Comparison of ENCODE assay signal across 25 cellular contexts in the genomic region with DNA sequence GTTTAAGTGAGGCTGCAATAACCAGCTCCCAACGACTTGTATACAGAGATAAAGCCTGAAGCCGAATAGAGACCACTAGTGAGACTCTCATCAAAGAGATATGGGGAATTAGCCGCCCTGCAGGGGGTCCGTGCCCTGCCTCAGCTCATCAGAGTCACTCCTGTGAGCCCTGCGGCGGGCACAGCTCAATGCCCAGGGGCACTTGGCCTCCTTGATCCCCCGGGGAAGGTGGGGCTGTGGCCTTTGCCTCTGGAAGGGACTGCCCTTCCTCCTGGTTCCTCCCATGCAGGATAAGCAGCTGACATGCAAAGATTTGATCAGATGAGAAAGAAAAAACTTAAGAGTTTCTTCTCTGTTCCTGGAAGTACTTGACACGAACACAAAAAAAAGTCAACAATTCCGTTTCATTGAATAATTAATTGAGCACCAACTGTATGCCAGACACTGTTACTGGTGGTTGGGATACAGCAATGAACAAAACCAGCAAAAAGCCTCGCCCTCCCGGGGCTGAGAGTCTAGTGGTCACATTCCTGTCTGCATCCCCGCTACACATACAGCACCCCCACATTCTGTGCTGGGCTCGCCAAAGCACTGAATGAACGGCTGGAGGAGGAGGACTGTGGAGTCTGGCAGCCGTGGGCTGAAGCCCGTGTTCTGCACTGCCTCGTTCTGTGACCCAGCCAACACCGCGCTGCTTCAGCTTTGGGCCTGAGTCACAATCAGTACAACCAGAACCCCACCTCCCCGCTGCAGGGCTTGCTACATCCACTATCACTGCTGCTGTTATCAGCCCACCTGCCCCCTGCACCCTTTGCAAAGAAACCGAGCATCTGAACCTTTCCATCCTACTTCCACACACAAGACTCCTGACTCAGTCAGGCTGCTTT. TPM values are rescaled to one million over a fixed set of nuclear protein-coding genes. Genes with fewer than 3 reads are reported as not detected.
DNase-seq lines count a peak whose midpoint lies in the region; ATAC-seq, FAIRE-seq and TF ChIP-seq lines count a peak whose summit lies in the region.
"Had no signal": no experiment of that assay in that cellular context is flagged by ENCODE, and none has a peak within 500 bp of the region (broad histone marks: within the 10 kb centered on the region; RNA-seq: fewer than 3 reads in every experiment).

No MANE protein-coding gene starts in this region.

- H2BK5ac ChIP-seq in H9 (ENCODE audit: insufficient read length, low read length), result no peak overlapping the region

- peaks cover 0 to 5% (median 0%) of the 10 kb centered on the region in 3 experiments; a peak in 1 of 7 replicates for H3K36me3 Mint-ChIP-seq in H9 (ENCODE audit: insufficient read depth in 1 of 3, low read depth in 3 of 3)
- H3K36me3 Mint-ChIP-seq: natural killer cell treated with Interleukin-12 subunit alpha and Interleukin-12 subunit beta and Interleukin-15 and Interleukin-18, amount 100 ng/mL, for 72 hours had no signal

- intact Hi-C loops in dorsolateral prefrontal cortex (cut with DNase I), result no loop called here

- DNase-seq in H9, result no peak
- DNase-seq in dorsolateral prefrontal cortex, result peak in 9 of 10 donors; percentile 51 to 88 (median 75)
- peak; percentile 21 for DNase-seq in iris pigment epithelial cell (ENCODE audit: low read depth)
- peak; percentile 50 for DNase-seq in putamen (ENCODE audit: low spot score)
- no peak for DNase-seq in urothelium cell line (ENCODE audit: low spot score)
- no peak for DNase-seq in kidney glomerular epithelial cell (lab: John Stamatoyannopoulos, UW)
- no peak for DNase-seq in activated effector memory CD4-positive, alpha-beta T cell treated with anti-CD3 and anti-CD28 coated beads, Interleukin-2, amount 50 U/mL, for 16 hours
- DNase-seq: activated naive CD8-positive, alpha-beta T cell treated with anti-CD3 and anti-CD28 coated beads, Interleukin-2, amount 10 ng/mL, durations not matched to agents 7 days and 5 days; activated T-cell treated with anti-CD3 and anti-CD28 coated beads, Interleukin-2, amount 50 U/mL, for 72 hours; Calu3; central memory CD4-positive, alpha-beta T cell; effector memory CD4-positive, alpha-beta T cell; GDM1; mammary epithelial cell; MM.1S; NCI-H1694 treated with DMSO at 0.1 percent for 48 hours; NCI-H446; NK-92 treated with Interleukin-12 subunit alpha and Interleukin-12 subunit beta, amount 100 ng/mL, for 24 hours; right lobe of liver; RPMI8226 had no signal

- no CpG with 5 or more reads among the region's 21 CpGs for WGBS in H9 (ENCODE audit: extremely low coverage, insufficient read length, low lambda C conversion rate)

- no peaks in the 10 kb centered on the region for H3K27me3 ChIP-seq in H9 (ENCODE audit: insufficient read depth, low read length)
- H3K27me3 ChIP-seq in dorsolateral prefrontal cortex, result no peaks in the 10 kb centered on the region
- H3K27me3 ChIP-seq: right lobe of liver had no signal

- no peaks in the 10 kb centered on the region; a peak in 1 of 5 replicates for H3K9me3 Mint-ChIP-seq in H9

- no peak overlapping the region for H2AK5ac ChIP-seq in H9 (ENCODE audit: insufficient read length, low read length)

- H3K23ac ChIP-seq in H9 (ENCODE audit: insufficient read length, low read depth, low read length), result no peak overlapping the region

- no peak overlapping the region for H2BK20ac ChIP-seq in H9 (ENCODE audit: low read depth, low read length, poor library complexity, severe bottlenecking)

- H4K8ac ChIP-seq in H9 (replicated peaks; ENCODE audit: insufficient read length, low read depth, low read length), result no peak overlapping the region

- H3K79me1 ChIP-seq in H9 (ENCODE audit: insufficient read depth, low read depth, low read length, poor library complexity, severe bottlenecking), result no peaks in the 10 kb centered on the region

- H4K20me1 ChIP-seq in H9 (ENCODE audit: control insufficient read depth, insufficient read depth, insufficient read length), result no peaks in the 10 kb centered on the region

- H3K9me3 ChIP-seq in H9 (ENCODE audit: control insufficient read depth, low read depth, low read length), result no peaks in the 10 kb centered on the region
- H3K9me3 ChIP-seq: right lobe of liver had no signal

- peaks cover 3% of the 10 kb centered on the region for H3K23me2 ChIP-seq in H9 (ENCODE audit: insufficient read length, low read depth, low read length, poor library complexity, severe bottlenecking)

- no peak overlapping the region for H2BK120ac ChIP-seq in H9 (ENCODE audit: low read depth, low read length, poor library complexity, severe bottlenecking)

- H3K4me3 Mint-ChIP-seq in H9, result no peak overlapping the region
- H3K4me3 Mint-ChIP-seq: activated naive CD8-positive, alpha-beta T cell treated with anti-CD3 and anti-CD28 coated beads, Interleukin-2, amount 10 ng/mL, durations not matched to agents 7 days and 5 days; activated T-cell treated with anti-CD3 and anti-CD28 coated beads, Interleukin-2, amount 50 U/mL, for 72 hours; natural killer cell treated with Interleukin-12 subunit alpha and Interleukin-12 subunit beta and Interleukin-15 and Interleukin-18, amount 100 ng/mL, for 72 hours had no signal

- 0 out of 7 replicates have a peak overlapping the region, but pooled peaks of 1 of the 3 experiments have one; percentile 74 for H3K27ac Mint-ChIP-seq in H9
- H3K27ac Mint-ChIP-seq: activated naive CD8-positive, alpha-beta T cell treated with anti-CD3 and anti-CD28 coated beads, Interleukin-2, amount 10 ng/mL, durations not matched to agents 7 days and 5 days; activated T-cell treated with anti-CD3 and anti-CD28 coated beads, Interleukin-2, amount 50 U/mL, for 72 hours; natural killer cell treated with Interleukin-12 subunit alpha and Interleukin-12 subunit beta and Interleukin-15 and Interleukin-18, amount 100 ng/mL, for 72 hours had no signal

- no peak overlapping the region for H2BK12ac ChIP-seq in H9 (ENCODE audit: insufficient read length, low read depth, low read length)

- peaks cover 16 to 21% of the 10 kb centered on the region in 2 experiments for H3K4me1 Mint-ChIP-seq in H9

- H3K4me3 ChIP-seq in dorsolateral prefrontal cortex, result peak overlapping the region in 1 of 59 donors; percentile 12
- H3K4me3 ChIP-seq: right lobe of liver had no signal

- no peak overlapping the region for H2BK15ac ChIP-seq in H9 (ENCODE audit: low read depth, low read length)

- no peak overlapping the region for H3K4ac ChIP-seq in H9 (ENCODE audit: low read depth, low read length)

- no peak overlapping the region for H3T11ph ChIP-seq in H9 (ENCODE audit: low read length)

- H3K56ac ChIP-seq in H9 (ENCODE audit: insufficient read length, low read depth, low read length), result no peak overlapping the region

- H4K91ac ChIP-seq in H9 (ENCODE audit: insufficient read length, low read depth, low read length), result no peak overlapping the region

- no peaks in the 10 kb centered on the region for H3K79me2 ChIP-seq in H9 (ENCODE audit: insufficient read depth, low read length)

- ATAC-seq in HG03457 (IDR thresholded peaks at IDR 0.05; ENCODE audit: unreplicated experiment), result no peak
- ATAC-seq: activated T-cell treated with anti-CD3 and anti-CD28 coated beads, Interleukin-2, amount 50 U/mL, for 72 hours; natural killer cell treated with Interleukin-12 subunit alpha and Interleukin-12 subunit beta and Interleukin-15 and Interleukin-18, amount 100 ng/mL, for 72 hours; right lobe of liver had no signal

- peak overlapping the region; percentile 39; the same call in 1 of the 2 replicates for H3K14ac ChIP-seq in H9 (ENCODE audit: insufficient read depth, low read length)

- H3K9ac ChIP-seq in H9 (ENCODE audit: extremely low read depth, insufficient read length, low read length), result no peak overlapping the region

- H3K18ac ChIP-seq in H9 (ENCODE audit: insufficient read length, low read depth, low read length), result no peak overlapping the region

- FAIRE-seq in urothelium cell line (lab: Jason Lieb, UNC), result no peak
- FAIRE-seq: frontal cortex, GM12891 had no signal

- no peaks in the 10 kb centered on the region for H3K27me3 Mint-ChIP-seq in H9 (ENCODE audit: low read depth)
- H3K27me3 Mint-ChIP-seq: natural killer cell treated with Interleukin-12 subunit alpha and Interleukin-12 subunit beta and Interleukin-15 and Interleukin-18, amount 100 ng/mL, for 72 hours had no signal

- no peak overlapping the region for H3K4me2 ChIP-seq in H9 (ENCODE audit: insufficient read depth, insufficient read length, low read length)

- H3K27ac ChIP-seq in H9 (ENCODE audit: insufficient read length, low read depth, low read length) (no peak overlapping the region), dorsolateral prefrontal cortex (peak overlapping the region in 16 of 59 donors; percentile 0 to 68 (median 35))
- H3K27ac ChIP-seq: VCaP had no signal

- H3K4me1 ChIP-seq in H9 (ENCODE audit: insufficient read depth, low read length), result peaks cover 6% of the 10 kb centered on the region; the same call in 1 of the 2 replicates

- TF ChIP-seq CTCF in H9 (conservative IDR thresholded peaks at IDR 0.05), result no peak
- TF ChIP-seq CTCF in dorsolateral prefrontal cortex (IDR thresholded peaks at IDR 0.05 in 54 of 56, conservative IDR thresholded peaks at IDR 0.05 in 2 of 56; ENCODE audit: low read depth in 1 of 56, partially characterized antibody in 56 of 56), result no peak

- no peak overlapping the region for H2AFZ ChIP-seq in H9 (ENCODE audit: low read length)

- H4K5ac ChIP-seq in H9 (ENCODE audit: insufficient read length, low read depth, low read length), result no peak overlapping the region

RNA-seq across cellular contexts. Expression of a gene that starts 10.3 kb away (rescaled TPM):
- 30.3 and 33.7 TPM in 2 replicates for total RNA-seq in H9 (2021)
- 100 to 1,000 TPM in 119 of 120 experiments, 10 to 100 TPM in 1; 90.4 to 281 (median 204) TPM for total RNA-seq in dorsolateral prefrontal cortex

Comparison
In these comparisons a context has a peak if more than half of its experiments do, and no peak if none do; other contexts are left out.
1. DNase-seq: peak in dorsolateral prefrontal cortex (9 of 10), iris pigment epithelial cell (single experiment) and putamen (single experiment); none in H9 (single experiment), urothelium cell line (single experiment), kidney glomerular epithelial cell (single experiment) and activated effector memory CD4-positive, alpha-beta T cell treated with anti-CD3 and anti-CD28 coated beads, Interleukin-2, amount 50 U/mL, for 16 hours (single experiment).